In genomic region chr5:83914199-83914598, GRCh38 we compare ENCODE assay signal across 1 cellular context.
TF ChIP-seq lines count a peak whose summit lies in the region.

No MANE protein-coding gene starts in this region.

TF ChIP-seq in SK-N-SH treated with all-trans-retinoic acid at 6 μM for 48 hours, 23 proteins besides CTCF, POLR2A, EP300 and RAD21 (continued from another document):
- no peak for TF ChIP-seq CREB5 (CRISPR knock-in tag; IDR thresholded peaks at IDR 0.05; ENCODE audit: low read depth)
- TF ChIP-seq ARNTL (CRISPR knock-in tag; IDR thresholded peaks at IDR 0.05; ENCODE audit: borderline replicate concordance, low read depth) = no peak
- TF ChIP-seq PATZ1 (CRISPR knock-in tag; IDR thresholded peaks at IDR 0.05; ENCODE audit: borderline replicate concordance) = no peak
- no peak for TF ChIP-seq CSDC2 (CRISPR knock-in tag; IDR thresholded peaks at IDR 0.05)
- no peak for TF ChIP-seq TSHZ2 (CRISPR knock-in tag; IDR thresholded peaks at IDR 0.05)
- TF ChIP-seq ESRRG (CRISPR knock-in tag; IDR thresholded peaks at IDR 0.05) = no peak
- no peak for TF ChIP-seq ISL1 (CRISPR knock-in tag; IDR thresholded peaks at IDR 0.05)
- TF ChIP-seq CSRNP3 (CRISPR knock-in tag; IDR thresholded peaks at IDR 0.05) = no peak
- no peak for TF ChIP-seq POU6F1 (CRISPR knock-in tag; IDR thresholded peaks at IDR 0.05; ENCODE audit: borderline replicate concordance, low read depth)
- TF ChIP-seq ZNF8 (CRISPR knock-in tag; IDR thresholded peaks at IDR 0.05) = no peak
- TF ChIP-seq ZC3H10 (CRISPR knock-in tag; IDR thresholded peaks at IDR 0.05) = no peak
- no peak for TF ChIP-seq TCF4 (CRISPR knock-in tag; IDR thresholded peaks at IDR 0.05; ENCODE audit: borderline replicate concordance)
- no peak for TF ChIP-seq BACH2 (CRISPR knock-in tag; IDR thresholded peaks at IDR 0.05; ENCODE audit: borderline replicate concordance)
- no peak for TF ChIP-seq OSR1 (CRISPR knock-in tag; IDR thresholded peaks at IDR 0.05)
- no peak for TF ChIP-seq GLIS3 (CRISPR knock-in tag; IDR thresholded peaks at IDR 0.05)
- TF ChIP-seq TOX (CRISPR knock-in tag; IDR thresholded peaks at IDR 0.05; ENCODE audit: borderline replicate concordance) = no peak; the same call in 1 of the 2 replicates
- no peak for TF ChIP-seq ZNF565 (CRISPR knock-in tag; conservative IDR thresholded peaks at IDR 0.05; ENCODE audit: low read depth)
